ENCODE assay signal across 18 cellular contexts in genomic region chr1:9166289-9167235, GRCh38. TPM values are rescaled to one million over a fixed set of nuclear protein-coding genes. Genes with fewer than 3 reads are reported as not detected.
A peak's percentile ranks its signal among the peaks of the same experiment; 100 is the strongest.
DNase-seq lines count a peak whose midpoint lies in the region; ATAC-seq and TF ChIP-seq lines count a peak whose summit lies in the region.
"Had no signal": no experiment of that assay in that cellular context is flagged by ENCODE, and none has a peak within 500 bp of the region (broad histone marks: within the 10 kb centered on the region; RNA-seq: fewer than 3 reads in every experiment).

No MANE protein-coding gene starts in this region.

- DNase-seq in EL (peak; percentile 80), fibroblast of peridontal ligament (ENCODE audit: extremely low read depth) (peak; percentile 74), pulmonary artery endothelial cell (ENCODE audit: low read depth, low spot score) (peak; percentile 29), C1 segment of cervical spinal cord (lab: John Stamatoyannopoulos, UW) (no peak), NCI-H748 treated with DMSO at 0.1 percent for 48 hours (lab: John Stamatoyannopoulos, UW) (no peak), SHP77 treated with DMSO at 0.1 percent for 48 hours (lab: John Stamatoyannopoulos, UW) (no peak)
- DNase-seq: activated CD4-positive, alpha-beta T cell treated with anti-CD3 and anti-CD28 coated beads, Interleukin-2, amount 50 U/mL, for 1 hour; activated T-cell treated with anti-CD3 and anti-CD28 coated beads, Interleukin-2, amount 50 U/mL, for 48 hours; DMS153; erythroblast; H7; naive thymus-derived CD8-positive, alpha-beta T cell; SHP77; stimulated activated CD4-positive, alpha-beta T cell treated with anti-CD3 and anti-CD28 coated beads, Interleukin-2, amount 100 ng/mL, for 48 hours; T1000; tibial artery had no signal

- peak; percentile 34 for ATAC-seq in SK-N-SH treated with all-trans-retinoic acid at 6 μM for 48 hours
- no peak for ATAC-seq in HG02870 (IDR thresholded peaks at IDR 0.05; ENCODE audit: unreplicated experiment)
- ATAC-seq: naive thymus-derived CD8-positive, alpha-beta T cell had no signal

TF ChIP-seq in SK-N-SH treated with all-trans-retinoic acid at 6 μM for 48 hours, 23 proteins besides CTCF, POLR2A, EP300 and RAD21:
- TF ChIP-seq ZNF70 (CRISPR knock-in tag; IDR thresholded peaks at IDR 0.05) (no peak), ARNTL (CRISPR knock-in tag; IDR thresholded peaks at IDR 0.05; ENCODE audit: borderline replicate concordance, low read depth) (no peak), SNAI2 (CRISPR knock-in tag; IDR thresholded peaks at IDR 0.05) (no peak), CSRNP3 (CRISPR knock-in tag; IDR thresholded peaks at IDR 0.05) (no peak), ISL1 (CRISPR knock-in tag; IDR thresholded peaks at IDR 0.05) (no peak)

RNA-seq across cellular contexts. Expression of gene GPR157, which starts 37.7 kb away (rescaled TPM):
- total RNA-seq in pulmonary artery endothelial cell, result 3.0 and 3.8 TPM in 2 replicates

Comparison
In these comparisons a context has a peak if more than half of its experiments do, and no peak if none do; other contexts are left out.
1. DNase-seq: peak in EL (single experiment), fibroblast of peridontal ligament (single experiment) and pulmonary artery endothelial cell (single experiment); none in C1 segment of cervical spinal cord (0 of 14), NCI-H748 treated with DMSO at 0.1 percent for 48 hours (single experiment) and SHP77 treated with DMSO at 0.1 percent for 48 hours (single experiment).